8 cellular contexts compared by ENCODE assay signal in genomic region chr1:161158316-161159016, GRCh38. TPM values are rescaled to one million over a fixed set of nuclear protein-coding genes. Genes with fewer than 3 reads are reported as not detected.
DNase-seq lines count a peak whose midpoint lies in the region; ATAC-seq, FAIRE-seq and TF ChIP-seq lines count a peak whose summit lies in the region.

No MANE protein-coding gene starts in this region.

- TF ChIP-seq CTCF in GM12878 (IDR thresholded peaks at IDR 0.05 in 2 of 3, conservative IDR thresholded peaks at IDR 0.05 in 1 of 3; ENCODE audit: control insufficient read depth in 2 of 3, extremely low read depth in 1 of 3, insufficient read depth in 1 of 3, low read depth in 3 of 3, low read length in 3 of 3) (no peak), lower leg skin (IDR thresholded peaks at IDR 0.05) (no peak)

- H3K4me1 ChIP-seq in GM12878 (ENCODE audit: control insufficient read depth, insufficient read depth, low read length) = peaks cover 17% of the 10 kb centered on the region

- H3K36me3 Mint-ChIP-seq in memory B cell = peaks cover 23% of the 10 kb centered on the region

- peaks cover 0 to 12% of the 10 kb centered on the region in 2 experiments for H3K36me3 ChIP-seq in GM12878 (ENCODE audit: control insufficient read depth in 2 of 2, insufficient read depth in 2 of 2, low read length in 1 of 2)

- BruUV-seq in GM12878 (replicated peaks; lab: Mats Ljungman, UMichigan) = TSS peak; percentile 9

- SMC1A ChIA-PET in GM12878 (lab: Charles Lee; ENCODE audit: uncharacterized antibody, unreplicated experiment) = interaction anchor here (0.6 to 1.5 kb wide), 5 partner anchors 8 to 227 kb away, joined by 3 to 6 read pairs (median 3); partner anchors contain the start of gene PPOX

- H3K27ac Mint-ChIP-seq in memory B cell = peak overlapping the region; percentile 94

- peak overlapping the region; percentile 90 for H3K4me3 Mint-ChIP-seq in memory B cell

- no peaks in the 10 kb centered on the region for H3K27me3 Mint-ChIP-seq in memory B cell

- CTCF ChIA-PET in GM12878 (lab: Yijun Ruan, JAX) = interaction anchor here (0.8 to 2.2 kb wide), 14 partner anchors 8 to 225 kb away, joined by 3 to 18 read pairs (median 4); partner anchors contain the start of genes B4GALT3, PPOX and USF1

- TF ChIP-seq RAD21 in GM12878 (IDR thresholded peaks at IDR 0.05; ENCODE audit: insufficient read depth, low read depth, low read length) = no peak

- peaks cover 44% of the 10 kb centered on the region for H3K4me1 Mint-ChIP-seq in memory B cell

- H3K9me3 Mint-ChIP-seq in memory B cell = no peaks in the 10 kb centered on the region

- no peak for FAIRE-seq in GM12878 (lab: Jason Lieb, UNC)

- TF ChIP-seq POLR2A in GM12878 (IDR thresholded peaks at IDR 0.05; ENCODE audit: low read depth, low read length) = no peak
- TF ChIP-seq POLR2A in lower leg skin (IDR thresholded peaks at IDR 0.05) = no peak

- WGBS in GM12878 (ENCODE audit: insufficient coverage, insufficient replicate concordance, low lambda C conversion rate, missing lambda C conversion rate) = 31% methylated on average over 9 of the region's 9 CpGs
- 57 to 70% methylated on average over 9 of the region's 9 CpGs for WGBS in lower leg skin, 2 donors

- intact Hi-C loops in left cardiac atrium (cut with DNase I) = no loop called here
- intact Hi-C loops in left ventricle myocardium superior (cut with micrococcal nuclease) = no loop called here
- intact Hi-C loops in GM12878 (cut with micrococcal nuclease; ENCODE audit: unreplicated experiment) = no loop called here
- intact Hi-C loops in lower leg skin (cut with DNase I; ENCODE audit: low total_unique reads) = no loop called here

- no peaks in the 10 kb centered on the region for H3K27me3 ChIP-seq in GM12878 (replicated peaks in 1 of 2; ENCODE audit: control insufficient read depth in 2 of 2, insufficient read depth in 2 of 2, low read length in 1 of 2)

- H3K27ac ChIP-seq in GM12878 (ENCODE audit: control insufficient read depth, insufficient read depth) = peak overlapping the region; percentile 68; the same call in 1 of the 2 replicates

- H3K79me2 ChIP-seq in GM12878 (ENCODE audit: control insufficient read depth, insufficient read depth, low read length) = peaks cover 24% of the 10 kb centered on the region

- RAD21 ChIA-PET in GM12878 (lab: Charles Lee; ENCODE audit: unreplicated experiment) = interaction anchor here (0.8 to 1.3 kb wide), 3 partner anchors 46 to 161 kb away, joined by 3 to 4 read pairs (median 3); no protein-coding TSS in a partner anchor

- no peaks in the 10 kb centered on the region for H3K9me3 ChIP-seq in GM12878 (replicated peaks; ENCODE audit: control insufficient read depth, insufficient read depth, low read length)

- H3K9ac ChIP-seq in GM12878 (ENCODE audit: control insufficient read depth, insufficient read depth, low read length) = no peak overlapping the region

- POLR2A ChIA-PET in GM12878 (lab: Charles Lee) = interaction anchor here (0.8 to 2.2 kb wide), 4 partner anchors 9 to 25 kb away, joined by 3 to 8 read pairs (median 4); no protein-coding TSS in a partner anchor

- TF ChIP-seq EP300 in GM12878 (IDR thresholded peaks at IDR 0.05; ENCODE audit: borderline replicate concordance in 1 of 2, control insufficient read depth in 1 of 2, low read depth in 2 of 2, low read length in 2 of 2) = no peak

- H3K4me2 ChIP-seq in GM12878 (ENCODE audit: control insufficient read depth, insufficient read depth) = peak overlapping the region; percentile 83

- H3K4me3 ChIP-seq in GM12878 (peak overlapping the region; percentile 83; the same call in 1 of the 2 replicates), lower leg skin (ENCODE audit: low read depth, poor library complexity, severe bottlenecking) (no peak overlapping the region)

- in situ Hi-C loops in GM12878 (cut with MboI) = no loop called here

- no peak for ATAC-seq in left cardiac atrium
- ATAC-seq in left ventricle myocardium superior = no peak
- no peak for ATAC-seq in GM12878
- no peak for ATAC-seq in memory B cell (ENCODE audit: low read depth)
- no peak for ATAC-seq in HG03520 (IDR thresholded peaks at IDR 0.05; ENCODE audit: unreplicated experiment)

- H4K20me1 ChIP-seq in GM12878 (ENCODE audit: control insufficient read depth, insufficient read depth) = no peaks in the 10 kb centered on the region

- H2AFZ ChIP-seq in GM12878 (ENCODE audit: control insufficient read depth, low read depth, low read length) = 0 out of 2 replicates have a peak overlapping the region, but pooled peaks have one; percentile 82

- DNase-seq in left cardiac atrium (peak; percentile 5), left ventricle myocardium superior (no peak), GM12878 (ENCODE audit: low read depth, low spot score) (no peak), memory B cell (ENCODE audit: low spot score in 2 of 2) (no peak), AG08396 (ENCODE audit: low spot score) (no peak), cerebellum (ENCODE audit: low spot score) (no peak), lower leg skin (ENCODE audit: low spot score in 2 of 2) (no peak)

RNA-seq across cellular contexts. Expression of gene USP21, which starts 0.8 kb away (rescaled TPM):
- total RNA-seq in left cardiac atrium (10 to 100 TPM; 13.4 to 20.8 TPM), left ventricle myocardium superior (22.9 TPM), GM12878 (2014; rRNA removed) (11.2 and 12.2 TPM in 2 replicates), GM12878 (2014; rRNA removed; fragmentation: Illumina TruSeq; extraction: Trizol) (3.2 and 4.0 TPM in 2 replicates), GM12878 (2021) (23.7 and 28.6 TPM in 2 replicates), cerebellum (15.5 TPM), lower leg skin (10 to 100 TPM; 13.7 to 28.8 (median 25.3) TPM)
- total RNA-seq in GM12878 (2013; cell fraction: nucleolus; rRNA removed) = 29.8 and 30.0 TPM in 2 replicates
- 10.6 TPM for polyA plus RNA-seq in GM12878 (2011; ENCODE audit: low read depth)
- polyA plus RNA-seq in GM12878 (2011; rRNA removed) (10.1 and 14.3 TPM in 2 replicates), GM12878 (2014; fragmentation: Illumina TruSeq; extraction: Trizol) (17.6 and 18.8 TPM in 2 replicates), GM12878 (2014; fragmentation: Nextera tagmentation; extraction: Ambion mirVana) (1 to 10 TPM; 3.2 to 8.3 TPM), GM12878 (2014; rRNA removed) (26.9 and 29.8 TPM in 2 replicates), GM12878 (2016; fragmentation: Nextera tagmentation; extraction: Ambion mirVana) (10 to 100 TPM; 19.4 to 21.9 TPM)
- polyA plus RNA-seq in GM12878 (2011; cell fraction: cytosol; rRNA removed) = 23.1 and 27.3 TPM in 2 replicates
- polyA plus RNA-seq in GM12878 (2011; cell fraction: nucleus; rRNA removed) = 129 and 139 TPM in 2 replicates
- 15.7 and 16.8 TPM in 2 replicates for polyA plus RNA-seq in GM12878 (2012)
- 10.1 and 12.7 TPM in 2 replicates for polyA minus RNA-seq in GM12878 (2011; rRNA and poly(A)+ RNA removed)
- 6.1 and 12.3 TPM in 2 replicates for polyA minus RNA-seq in GM12878 (2011; cell fraction: cytosol; rRNA and poly(A)+ RNA removed)
- 25.9 and 34.9 TPM in 2 replicates for polyA minus RNA-seq in GM12878 (2011; cell fraction: nucleus; rRNA and poly(A)+ RNA removed)

RNA-seq across cellular contexts. Expression of gene UFC1, which starts 4.7 kb away (rescaled TPM):
- 10 to 100 TPM; 77.7 to 83.8 TPM for total RNA-seq in left cardiac atrium
- total RNA-seq in left ventricle myocardium superior = 78.0 TPM
- 21.3 and 28.2 TPM in 2 replicates for total RNA-seq in GM12878 (2013; cell fraction: nucleolus; rRNA removed)
- 95.9 and 99.3 TPM in 2 replicates for total RNA-seq in GM12878 (2014; rRNA removed)
- 181 TPM in 2 replicates for total RNA-seq in GM12878 (2014; rRNA removed; fragmentation: Illumina TruSeq; extraction: Trizol)
- 97.2 and 97.3 TPM in 2 replicates for total RNA-seq in GM12878 (2021)
- 179 TPM for polyA plus RNA-seq in GM12878 (2011; ENCODE audit: low read depth)
- 182 and 198 TPM in 2 replicates for polyA plus RNA-seq in GM12878 (2011; rRNA removed)
- 122 and 191 TPM in 2 replicates for polyA plus RNA-seq in GM12878 (2011; cell fraction: cytosol; rRNA removed)
- polyA plus RNA-seq in GM12878 (2011; cell fraction: nucleus; rRNA removed) = 64.8 and 73.7 TPM in 2 replicates
- 133 and 174 TPM in 2 replicates for polyA plus RNA-seq in GM12878 (2012)
- polyA plus RNA-seq in GM12878 (2014; fragmentation: Illumina TruSeq; extraction: Trizol) = 211 and 235 TPM in 2 replicates
- polyA plus RNA-seq in GM12878 (2014; fragmentation: Nextera tagmentation; extraction: Ambion mirVana) = 100 to 1,000 TPM; 225 to 239 TPM
- polyA plus RNA-seq in GM12878 (2014; rRNA removed) = 121 and 124 TPM in 2 replicates
- polyA plus RNA-seq in GM12878 (2016; fragmentation: Nextera tagmentation; extraction: Ambion mirVana) = 100 to 1,000 TPM; 111 to 115 TPM
- 94.8 and 120 TPM in 2 replicates for polyA minus RNA-seq in GM12878 (2011; rRNA and poly(A)+ RNA removed)
- polyA minus RNA-seq in GM12878 (2011; cell fraction: cytosol; rRNA and poly(A)+ RNA removed) = 31.3 and 33.0 TPM in 2 replicates
- polyA minus RNA-seq in GM12878 (2011; cell fraction: nucleus; rRNA and poly(A)+ RNA removed) = 21.2 and 29.2 TPM in 2 replicates
- 55.3 TPM for total RNA-seq in cerebellum
- 100 to 1,000 TPM in 1 of 4 donors, 10 to 100 TPM in 3; 42.0 to 100 (median 82.5) TPM for total RNA-seq in lower leg skin

RNA-seq across cellular contexts. Expression of gene PPOX, which starts 7.8 kb away (rescaled TPM):
- total RNA-seq in left cardiac atrium (10 to 100 TPM; 12.7 to 16.3 TPM), left ventricle myocardium superior (10.7 TPM), GM12878 (2014; rRNA removed) (21.1 and 28.1 TPM in 2 replicates), GM12878 (2014; rRNA removed; fragmentation: Illumina TruSeq; extraction: Trizol) (10.9 and 12.5 TPM in 2 replicates), GM12878 (2021) (19.7 and 20.0 TPM in 2 replicates), cerebellum (25.5 TPM), lower leg skin (10 to 100 TPM; 16.7 to 46.5 (median 24.8) TPM)
- 31.9 and 34.9 TPM in 2 replicates for total RNA-seq in GM12878 (2013; cell fraction: nucleolus; rRNA removed)
- 12.5 TPM for polyA plus RNA-seq in GM12878 (2011; ENCODE audit: low read depth)
- polyA plus RNA-seq in GM12878 (2011; rRNA removed) (12.4 and 20.5 TPM in 2 replicates), GM12878 (2014; fragmentation: Illumina TruSeq; extraction: Trizol) (9.8 and 11.3 TPM in 2 replicates), GM12878 (2014; fragmentation: Nextera tagmentation; extraction: Ambion mirVana) (10 to 100 TPM in 1 of 2 experiments, 1 to 10 TPM in 1; 8.9 to 16.3 TPM), GM12878 (2014; rRNA removed) (20.6 and 21.4 TPM in 2 replicates), GM12878 (2016; fragmentation: Nextera tagmentation; extraction: Ambion mirVana) (10 to 100 TPM; 25.2 to 31.5 TPM)
- polyA plus RNA-seq in GM12878 (2011; cell fraction: cytosol; rRNA removed) = 17.9 and 25.4 TPM in 2 replicates
- 80.2 and 100 TPM in 2 replicates for polyA plus RNA-seq in GM12878 (2011; cell fraction: nucleus; rRNA removed)
- polyA plus RNA-seq in GM12878 (2012) = 22.1 and 24.6 TPM in 2 replicates
- polyA minus RNA-seq in GM12878 (2011; rRNA and poly(A)+ RNA removed) = 10.1 and 17.2 TPM in 2 replicates
- 5.9 and 10.7 TPM in 2 replicates for polyA minus RNA-seq in GM12878 (2011; cell fraction: cytosol; rRNA and poly(A)+ RNA removed)
- polyA minus RNA-seq in GM12878 (2011; cell fraction: nucleus; rRNA and poly(A)+ RNA removed) = 18.3 and 23.5 TPM in 2 replicates

RNA-seq across cellular contexts. Expression of gene B4GALT3, which starts 18.8 kb away (rescaled TPM):
- total RNA-seq in left cardiac atrium (10 to 100 TPM; 19.7 to 25.2 TPM), left ventricle myocardium superior (23.6 TPM), GM12878 (2014; rRNA removed) (44.7 and 48.4 TPM in 2 replicates), GM12878 (2014; rRNA removed; fragmentation: Illumina TruSeq; extraction: Trizol) (27.7 and 30.1 TPM in 2 replicates), GM12878 (2021) (36.5 and 40.2 TPM in 2 replicates), cerebellum (16.8 TPM), lower leg skin (10 to 100 TPM; 40.9 to 49.9 (median 44.0) TPM)
- 25.3 and 32.1 TPM in 2 replicates for total RNA-seq in GM12878 (2013; cell fraction: nucleolus; rRNA removed)
- 47.6 TPM for polyA plus RNA-seq in GM12878 (2011; ENCODE audit: low read depth)
- polyA plus RNA-seq in GM12878 (2011; rRNA removed) (13.4 and 28.8 TPM in 2 replicates), GM12878 (2014; fragmentation: Illumina TruSeq; extraction: Trizol) (31.5 and 45.1 TPM in 2 replicates), GM12878 (2014; fragmentation: Nextera tagmentation; extraction: Ambion mirVana) (10 to 100 TPM; 27.1 to 39.7 TPM), GM12878 (2014; rRNA removed) (57.6 and 62.3 TPM in 2 replicates), GM12878 (2016; fragmentation: Nextera tagmentation; extraction: Ambion mirVana) (10 to 100 TPM; 45.8 to 58.9 TPM)
- polyA plus RNA-seq in GM12878 (2011; cell fraction: cytosol; rRNA removed) = 42.8 and 45.3 TPM in 2 replicates
- polyA plus RNA-seq in GM12878 (2011; cell fraction: nucleus; rRNA removed) = 73.8 and 89.0 TPM in 2 replicates
- 45.0 and 48.5 TPM in 2 replicates for polyA plus RNA-seq in GM12878 (2012)
- polyA minus RNA-seq in GM12878 (2011; rRNA and poly(A)+ RNA removed) = 17.6 and 20.0 TPM in 2 replicates
- polyA minus RNA-seq in GM12878 (2011; cell fraction: cytosol; rRNA and poly(A)+ RNA removed) = 14.8 and 17.2 TPM in 2 replicates
- polyA minus RNA-seq in GM12878 (2011; cell fraction: nucleus; rRNA and poly(A)+ RNA removed) = 19.0 and 24.4 TPM in 2 replicates

RNA-seq across cellular contexts. Expression of gene DEDD, which starts 26.0 kb away (rescaled TPM):
- total RNA-seq in left cardiac atrium = 10 to 100 TPM; 26.1 to 30.2 TPM
- 29.3 TPM for total RNA-seq in left ventricle myocardium superior
- 9.0 and 9.1 TPM in 2 replicates for total RNA-seq in GM12878 (2013; cell fraction: nucleolus; rRNA removed)
- total RNA-seq in GM12878 (2014; rRNA removed) = 21.7 TPM in 2 replicates
- 13.6 and 15.7 TPM in 2 replicates for total RNA-seq in GM12878 (2014; rRNA removed; fragmentation: Illumina TruSeq; extraction: Trizol)
- 31.8 and 33.0 TPM in 2 replicates for total RNA-seq in GM12878 (2021)
- 18.8 TPM for polyA plus RNA-seq in GM12878 (2011; ENCODE audit: low read depth)
- 12.8 and 30.7 TPM in 2 replicates for polyA plus RNA-seq in GM12878 (2011; rRNA removed)
- 54.6 and 65.3 TPM in 2 replicates for polyA plus RNA-seq in GM12878 (2011; cell fraction: cytosol; rRNA removed)
- 28.4 TPM in 2 replicates for polyA plus RNA-seq in GM12878 (2011; cell fraction: nucleus; rRNA removed)
- polyA plus RNA-seq in GM12878 (2012) = 25.3 and 26.4 TPM in 2 replicates
- polyA plus RNA-seq in GM12878 (2014; fragmentation: Illumina TruSeq; extraction: Trizol) = 29.1 and 33.9 TPM in 2 replicates
- polyA plus RNA-seq in GM12878 (2014; fragmentation: Nextera tagmentation; extraction: Ambion mirVana) = 10 to 100 TPM; 25.5 to 30.0 TPM
- polyA plus RNA-seq in GM12878 (2014; rRNA removed) = 29.2 and 30.6 TPM in 2 replicates
- polyA plus RNA-seq in GM12878 (2016; fragmentation: Nextera tagmentation; extraction: Ambion mirVana) = 10 to 100 TPM; 27.6 to 33.2 TPM
- polyA minus RNA-seq in GM12878 (2011; rRNA and poly(A)+ RNA removed) = 66.6 and 96.6 TPM in 2 replicates
- polyA minus RNA-seq in GM12878 (2011; cell fraction: cytosol; rRNA and poly(A)+ RNA removed) = 15.9 and 21.4 TPM in 2 replicates
- 5.9 and 9.5 TPM in 2 replicates for polyA minus RNA-seq in GM12878 (2011; cell fraction: nucleus; rRNA and poly(A)+ RNA removed)
- total RNA-seq in cerebellum = 17.2 TPM
- 10 to 100 TPM; 26.6 to 38.2 (median 29.6) TPM for total RNA-seq in lower leg skin
